ENCODE assay signal across 1 cellular context in genomic region chr11:111044751-111045407, GRCh38.
TF ChIP-seq lines count a peak whose summit lies in the region.

No MANE protein-coding gene starts in this region.

TF ChIP-seq in GM23338, 12 proteins besides CTCF, POLR2A, EP300 and RAD21 (continued from another document):
- TF ChIP-seq ZNF462 (CRISPR knock-in tag; IDR thresholded peaks at IDR 0.05) = no peak
- TF ChIP-seq ZNF114 (CRISPR knock-in tag; IDR thresholded peaks at IDR 0.05) = no peak
- no peak for TF ChIP-seq STAT1 (IDR thresholded peaks at IDR 0.05; ENCODE audit: unreplicated experiment)
- no peak for TF ChIP-seq REST (IDR thresholded peaks at IDR 0.05; ENCODE audit: unreplicated experiment)
TF ChIP-seq in GM23338: peak in this region for 0.
